ENCODE assay signal across 8 cellular contexts in the genomic region with DNA sequence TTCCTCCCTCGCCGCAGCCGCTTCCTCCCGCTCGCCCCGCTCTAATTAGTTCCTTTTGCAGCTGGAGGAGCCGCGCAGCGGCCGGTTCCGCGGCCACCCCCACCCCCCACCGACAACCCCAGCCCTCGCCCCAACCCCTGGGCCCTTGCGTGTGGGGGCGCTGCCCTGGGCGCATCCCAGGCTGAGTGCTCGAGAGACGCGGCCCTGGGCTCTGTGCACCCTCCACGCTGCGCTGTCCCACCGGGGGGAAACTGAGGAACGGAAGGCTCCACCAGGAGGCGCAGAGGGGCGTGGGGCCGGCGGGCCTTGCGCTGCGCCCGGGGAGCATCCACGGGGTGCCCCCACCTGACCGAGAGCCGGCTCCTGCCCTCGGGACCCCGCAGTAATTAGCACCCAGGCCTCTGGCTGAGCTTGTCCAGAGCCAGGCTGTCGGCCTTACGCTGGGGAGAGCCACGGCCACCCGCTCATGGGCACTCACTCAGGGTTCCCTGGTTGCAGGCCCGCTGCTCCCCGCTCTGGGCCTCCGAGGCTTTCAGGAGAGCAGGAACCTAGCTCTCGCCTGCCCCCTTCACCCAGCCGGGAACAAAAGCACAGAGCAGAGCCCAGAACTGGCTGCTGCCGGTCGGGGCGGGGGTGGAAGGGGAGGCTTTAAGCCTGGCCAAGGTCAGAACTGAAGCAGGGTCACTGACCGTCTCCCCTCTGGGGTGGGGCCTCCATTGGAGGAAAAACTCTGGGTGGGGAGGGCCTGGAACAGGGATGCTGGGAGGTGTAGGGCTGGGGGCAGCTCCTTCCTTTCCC. TPM values are rescaled to one million over a fixed set of nuclear protein-coding genes. Genes with fewer than 3 reads are reported as not detected.
DNase-seq lines count a peak whose midpoint lies in the region; ATAC-seq lines count a peak whose summit lies in the region.

No MANE protein-coding gene starts in this region.

- peaks cover 4 to 7% of the 10 kb centered on the region in 2 donors for H3K27me3 Mint-ChIP-seq in stimulated activated naive B cell treated with anti-CD40 and anti-IgM and Interleukin-4, amounts not matched to agents 10 μg/mL and 1 μg/mL and 100 μg/mL, for 72 hours

- DNase-seq in GM04503 (ENCODE audit: low read depth): peak; percentile 25
- DNase-seq in NCI-H2171 treated with DMSO at 0.1 percent for 48 hours (lab: John Stamatoyannopoulos, UW): peak; percentile 60
- peak; percentile 67 for DNase-seq in activated T-cell treated with anti-CD3 and anti-CD28 coated beads, Interleukin-2, amount 50 U/mL, for 1 hour
- DNase-seq in midbrain (lab: John Stamatoyannopoulos, UW): peak; percentile 77
- peak; percentile 47 for DNase-seq in stimulated activated naive B cell treated with anti-CD40 and anti-IgM and Interleukin-4, amounts not matched to agents 10 μg/mL and 1 μg/mL and 100 μg/mL, for 72 hours

- H3K36me3 Mint-ChIP-seq in stimulated activated naive B cell treated with anti-CD40 and anti-IgM and Interleukin-4, amounts not matched to agents 10 μg/mL and 1 μg/mL and 100 μg/mL, for 72 hours: no peaks in the 10 kb centered on the region

- H3K9me3 Mint-ChIP-seq in stimulated activated naive B cell treated with anti-CD40 and anti-IgM and Interleukin-4, amounts not matched to agents 10 μg/mL and 1 μg/mL and 100 μg/mL, for 72 hours: no peaks in the 10 kb centered on the region

- H3K4me3 Mint-ChIP-seq in stimulated activated naive B cell treated with anti-CD40 and anti-IgM and Interleukin-4, amounts not matched to agents 10 μg/mL and 1 μg/mL and 100 μg/mL, for 72 hours: peak overlapping the region; percentile 74 to 77

- peaks cover 10 to 16% of the 10 kb centered on the region in 2 donors for H3K4me1 Mint-ChIP-seq in stimulated activated naive B cell treated with anti-CD40 and anti-IgM and Interleukin-4, amounts not matched to agents 10 μg/mL and 1 μg/mL and 100 μg/mL, for 72 hours

- peak; percentile 61 for ATAC-seq in esophagus mucosa
- peak; percentile 66 to 71 for ATAC-seq in stimulated activated naive B cell treated with anti-CD40 and anti-IgM and Interleukin-4, amounts not matched to agents 10 μg/mL and 1 μg/mL and 100 μg/mL, for 72 hours (replicated peaks)
- ATAC-seq in HG02970 (IDR thresholded peaks at IDR 0.05; ENCODE audit: low FRiP score, unreplicated experiment): no peak
- ATAC-seq in GM18870 (IDR thresholded peaks at IDR 0.05; ENCODE audit: unreplicated experiment): no peak

- peak overlapping the region; percentile 31 for H3K27ac Mint-ChIP-seq in stimulated activated naive B cell treated with anti-CD40 and anti-IgM and Interleukin-4, amounts not matched to agents 10 μg/mL and 1 μg/mL and 100 μg/mL, for 72 hours

RNA-seq across cellular contexts. Expression of gene GLIS2, which starts 12.1 kb away (rescaled TPM):
- total RNA-seq in esophagus mucosa: 0.80 TPM

RNA-seq across cellular contexts. Expression of gene PAM16, which starts 23.1 kb away (rescaled TPM):
- total RNA-seq in esophagus mucosa: 34.3 TPM

RNA-seq across cellular contexts. Expression of gene VASN, which starts 43.7 kb away (rescaled TPM):
- 16.6 TPM for total RNA-seq in esophagus mucosa

RNA-seq across cellular contexts. Expression of gene TFAP4, which starts 55.2 kb away (rescaled TPM):
- total RNA-seq in esophagus mucosa: 11.6 TPM

Comparison
In these comparisons a context has a peak if more than half of its experiments do, and no peak if none do; other contexts are left out.
1. DNase-seq: peak in every context shown above with its lines; median percentile 77 in midbrain; 67 in activated T-cell treated with anti-CD3 and anti-CD28 coated beads, Interleukin-2, amount 50 U/mL, for 1 hour; 60 in NCI-H2171 treated with DMSO at 0.1 percent for 48 hours; 47 in stimulated activated naive B cell treated with anti-CD40 and anti-IgM and Interleukin-4, amounts not matched to agents 10 μg/mL and 1 μg/mL and 100 μg/mL, for 72 hours; 25 in GM04503.
2. ATAC-seq: peak in esophagus mucosa (single experiment) and stimulated activated naive B cell treated with anti-CD40 and anti-IgM and Interleukin-4, amounts not matched to agents 10 μg/mL and 1 μg/mL and 100 μg/mL, for 72 hours (2 of 2); none in HG02970 (single experiment) and GM18870 (single experiment).